1 cellular context compared by ENCODE assay signal in genomic region chr3:177983341-177983740, GRCh38.
TF ChIP-seq lines count a peak whose summit lies in the region.

No MANE protein-coding gene starts in this region.

TF ChIP-seq in IMR-90, 13 proteins besides CTCF, POLR2A, EP300 and RAD21 (continued from another document):
- TF ChIP-seq USF2 (IDR thresholded peaks at IDR 0.05; ENCODE audit: low read depth, low read length): no peak
TF ChIP-seq in IMR-90: peak in this region for 0.
